Comparison of ENCODE assay signal across 2 cellular contexts in genomic region chr17:45975640-45976295, GRCh38.
TF ChIP-seq lines count a peak whose summit lies in the region.

No MANE protein-coding gene starts in this region.

TF ChIP-seq in GM23338, 12 proteins besides CTCF, POLR2A, EP300 and RAD21 (continued from another document):
- no peak for TF ChIP-seq ZNF462 (CRISPR knock-in tag; IDR thresholded peaks at IDR 0.05)
- no peak for TF ChIP-seq ZNF114 (CRISPR knock-in tag; IDR thresholded peaks at IDR 0.05)
- no peak for TF ChIP-seq ZNF331 (CRISPR knock-in tag; IDR thresholded peaks at IDR 0.05; ENCODE audit: low read depth)
- no peak for TF ChIP-seq POLR2AphosphoS5 (IDR thresholded peaks at IDR 0.05; ENCODE audit: low read depth)
- TF ChIP-seq STAT1 (IDR thresholded peaks at IDR 0.05; ENCODE audit: unreplicated experiment): no peak
- no peak for TF ChIP-seq EZH2phosphoT487 (IDR thresholded peaks at IDR 0.05; ENCODE audit: unreplicated experiment)
- TF ChIP-seq JUNB (IDR thresholded peaks at IDR 0.05; ENCODE audit: unreplicated experiment): no peak
- no peak for TF ChIP-seq EZH2 (IDR thresholded peaks at IDR 0.05; ENCODE audit: low read depth, unreplicated experiment)
- TF ChIP-seq CREB1 (CRISPR knock-in tag; IDR thresholded peaks at IDR 0.05; ENCODE audit: low read depth): no peak
- TF ChIP-seq REST (IDR thresholded peaks at IDR 0.05; ENCODE audit: unreplicated experiment): no peak
- no peak for TF ChIP-seq NANOG (IDR thresholded peaks at IDR 0.05; ENCODE audit: borderline replicate concordance)

TF ChIP-seq in K562, 482 proteins besides CTCF, POLR2A, EP300 and RAD21 (continued from another document):
- TF ChIP-seq ZNF277 (CRISPR knock-in tag; IDR thresholded peaks at IDR 0.05; ENCODE audit: borderline replicate concordance) (no peak), CHD7 (IDR thresholded peaks at IDR 0.05; ENCODE audit: low read depth, low read length) (no peak), SFPQ (IDR thresholded peaks at IDR 0.05; ENCODE audit: low read depth, low read length) (no peak), ELF4 (CRISPR knock-in tag; IDR thresholded peaks at IDR 0.05) (no peak), GTF2A2 (tag; IDR thresholded peaks at IDR 0.05) (no peak), HNRNPL (IDR thresholded peaks at IDR 0.05; ENCODE audit: low read depth, low read length) (no peak), KLF10 (CRISPR knock-in tag; IDR thresholded peaks at IDR 0.05) (no peak)
